ENCODE assay signal across 24 cellular contexts in the genomic region with DNA sequence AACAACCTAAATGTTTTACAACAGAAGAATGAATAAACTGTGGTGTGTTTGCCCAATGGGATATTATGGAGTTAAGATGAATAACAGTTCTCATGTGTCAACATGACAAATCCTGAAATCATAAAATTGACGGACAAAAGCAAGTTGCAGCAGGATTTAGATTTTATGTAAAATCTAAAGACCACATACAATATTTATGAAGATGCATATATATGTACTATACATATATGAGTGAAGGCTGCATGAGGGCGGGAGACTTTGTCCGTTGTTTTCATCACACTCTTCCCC.
"Had no signal": no experiment of that assay in that cellular context is flagged by ENCODE, and none has a peak within 500 bp of the region (broad histone marks: within the 10 kb centered on the region; RNA-seq: fewer than 3 reads in every experiment).

No MANE protein-coding gene starts in this region.

- H3K36me3 ChIP-seq: adrenal gland, Peyer's patch had no signal

- H3K4me2 ChIP-seq: KMS-11 had no signal

- ATAC-seq: activated CD8-positive, alpha-beta T cell treated with anti-CD3 and anti-CD28 coated beads, Interleukin-2, amount 10 ng/mL, durations not matched to agents 7 days and 5 days; body of pancreas had no signal

- H3K27ac ChIP-seq: adrenal gland, body of pancreas, KMS-11, Peyer's patch had no signal

- H3K4me1 Mint-ChIP-seq: activated CD4-positive, alpha-beta T cell treated with anti-CD3 and anti-CD28 coated beads, Interleukin-2, amount 10 ng/mL, durations not matched to agents 7 days and 5 days; activated naive CD4-positive, alpha-beta T cell treated with anti-CD3 and anti-CD28 coated beads, Interleukin-2, amount 50 U/mL, for 24 hours had no signal

- DNase-seq: activated CD4-positive, alpha-beta T cell treated with anti-CD3 and anti-CD28 coated beads, Interleukin-2, amount 10 ng/mL, durations not matched to agents 7 days and 5 days; activated CD4-positive, alpha-beta T cell treated with anti-CD3 and anti-CD28 coated beads, Interleukin-2, amount 50 U/mL, for 48 hours; activated CD8-positive, alpha-beta T cell treated with anti-CD3 and anti-CD28 coated beads, Interleukin-2, amount 10 ng/mL, durations not matched to agents 7 days and 5 days; activated gamma-delta T cell; activated naive CD4-positive, alpha-beta T cell treated with Interleukin-2 at 50 U/mL for 16 hours; activated T-cell treated with anti-CD3 and anti-CD28 coated beads, Interleukin-2, amount 50 U/mL, for 24 hours; adrenal gland; body of pancreas; central memory CD4-positive, alpha-beta T cell; NCI-H1048; NCI-H1105 treated with DMSO at 0.1 percent for 48 hours; NCI-H1436 treated with DMSO at 0.1 percent for 48 hours; NCI-H2029; NCI-H345; Peyer's patch; SIG-M5; SW 1271; T-helper 1 cell; T-helper 2 cell; T1000 had no signal

- H3K27me3 ChIP-seq: Peyer's patch had no signal

- H3K4me3 Mint-ChIP-seq: activated CD4-positive, alpha-beta T cell treated with anti-CD3 and anti-CD28 coated beads, Interleukin-2, amount 10 ng/mL, durations not matched to agents 7 days and 5 days; activated CD8-positive, alpha-beta T cell treated with anti-CD3 and anti-CD28 coated beads, Interleukin-2, amount 10 ng/mL, durations not matched to agents 7 days and 5 days; activated naive CD4-positive, alpha-beta T cell treated with anti-CD3 and anti-CD28 coated beads, Interleukin-2, amount 50 U/mL, for 24 hours; activated T-cell treated with anti-CD3 and anti-CD28 coated beads, Interleukin-2, amount 50 U/mL, for 24 hours had no signal

- H3K4me3 ChIP-seq: adrenal gland, body of pancreas, Peyer's patch had no signal

- H3K9me3 ChIP-seq: adrenal gland, body of pancreas, Peyer's patch had no signal

- H3K27me3 Mint-ChIP-seq: activated CD4-positive, alpha-beta T cell treated with anti-CD3 and anti-CD28 coated beads, Interleukin-2, amount 10 ng/mL, durations not matched to agents 7 days and 5 days; activated naive CD4-positive, alpha-beta T cell treated with anti-CD3 and anti-CD28 coated beads, Interleukin-2, amount 50 U/mL, for 24 hours had no signal

- H3K9ac ChIP-seq: KMS-11 had no signal

- H3K4me1 ChIP-seq: adrenal gland, body of pancreas, Peyer's patch had no signal

- H3K27ac Mint-ChIP-seq: activated CD4-positive, alpha-beta T cell treated with anti-CD3 and anti-CD28 coated beads, Interleukin-2, amount 10 ng/mL, durations not matched to agents 7 days and 5 days; activated CD8-positive, alpha-beta T cell treated with anti-CD3 and anti-CD28 coated beads, Interleukin-2, amount 10 ng/mL, durations not matched to agents 7 days and 5 days; activated naive CD4-positive, alpha-beta T cell treated with anti-CD3 and anti-CD28 coated beads, Interleukin-2, amount 50 U/mL, for 24 hours; activated T-cell treated with anti-CD3 and anti-CD28 coated beads, Interleukin-2, amount 50 U/mL, for 24 hours; activated T-helper 2 cell treated with anti-CD3 and anti-CD28 coated beads, Interferon-gamma antibody, Interleukin-2, Interleukin-4, amounts not matched to agents 10 μg/mL and 5 μg/mL and 100 μg/mL, durations not matched to agents 14 hours and 24 hours and 36 hours had no signal

- FAIRE-seq: astrocyte had no signal

- H3K9me3 Mint-ChIP-seq: activated CD4-positive, alpha-beta T cell treated with anti-CD3 and anti-CD28 coated beads, Interleukin-2, amount 10 ng/mL, durations not matched to agents 7 days and 5 days; activated naive CD4-positive, alpha-beta T cell treated with anti-CD3 and anti-CD28 coated beads, Interleukin-2, amount 50 U/mL, for 24 hours; activated T-cell treated with anti-CD3 and anti-CD28 coated beads, Interleukin-2, amount 50 U/mL, for 24 hours; activated T-helper 2 cell treated with anti-CD3 and anti-CD28 coated beads, Interferon-gamma antibody, Interleukin-2, Interleukin-4, amounts not matched to agents 10 μg/mL and 5 μg/mL and 100 μg/mL, durations not matched to agents 14 hours and 24 hours and 36 hours had no signal

- H3K36me3 Mint-ChIP-seq: activated naive CD4-positive, alpha-beta T cell treated with anti-CD3 and anti-CD28 coated beads, Interleukin-2, amount 50 U/mL, for 24 hours had no signal
